Comparison of ENCODE assay signal across 8 cellular contexts in genomic region chr2:197777823-197778407, GRCh38. TPM values are rescaled to one million over a fixed set of nuclear protein-coding genes. Genes with fewer than 3 reads are reported as not detected.
A peak's percentile ranks its signal among the peaks of the same experiment; 100 is the strongest.
DNase-seq lines count a peak whose midpoint lies in the region; ATAC-seq and TF ChIP-seq lines count a peak whose summit lies in the region.

No MANE protein-coding gene starts in this region.

- H3K4me1 Mint-ChIP-seq in T-helper 17 cell: peaks cover 6% of the 10 kb centered on the region

- in situ Hi-C loops in brain microvascular endothelial cell (cut with HindIII; ENCODE audit: low pct_ligation_motif_present, low sequenced_read_pairs): no loop called here

- H3K27me3 Mint-ChIP-seq in T-helper 17 cell: peaks cover 6% of the 10 kb centered on the region

- no peaks in the 10 kb centered on the region for H3K4me1 ChIP-seq in lower lobe of right lung

- H3K27ac Mint-ChIP-seq in T-helper 17 cell: no peak overlapping the region

- H3K27me3 ChIP-seq in brain microvascular endothelial cell (replicated peaks) (no peaks in the 10 kb centered on the region), lower lobe of right lung (ENCODE audit: low read depth) (no peaks in the 10 kb centered on the region)

- no peaks in the 10 kb centered on the region for H3K36me3 ChIP-seq in brain microvascular endothelial cell (replicated peaks)
- no peaks in the 10 kb centered on the region for H3K36me3 ChIP-seq in lower lobe of right lung

- TF ChIP-seq CTCF in brain microvascular endothelial cell (IDR thresholded peaks at IDR 0.05; ENCODE audit: low read depth, low read length, missing control alignments) (peak; percentile 47), lower lobe of right lung (IDR thresholded peaks at IDR 0.05) (peak; percentile 72)

- no peaks in the 10 kb centered on the region for H3K9me3 ChIP-seq in lower lobe of right lung
- H3K9me3 ChIP-seq in T-helper 17 cell (ENCODE audit: control insufficient read depth, low read length, poor library complexity, severe bottlenecking): no peaks in the 10 kb centered on the region

- H3K36me3 Mint-ChIP-seq in T-helper 17 cell (ENCODE audit: low read depth): peaks cover 2% of the 10 kb centered on the region

- ATAC-seq in lower lobe of right lung: no peak
- ATAC-seq in HG03097 (IDR thresholded peaks at IDR 0.05; ENCODE audit: low FRiP score, unreplicated experiment): no peak
- ATAC-seq in HG03139 (IDR thresholded peaks at IDR 0.05; ENCODE audit: unreplicated experiment): no peak
- no peak for ATAC-seq in T-helper 17 cell

- DNase-seq in stimulated activated CD4-positive, alpha-beta T cell treated with anti-CD3 and anti-CD28 coated beads, Interleukin-4, amount 100 ng/mL, for 24 hours: peak; percentile 29
- no peak for DNase-seq in stimulated activated CD4-positive, alpha-beta T cell treated with anti-CD3 and anti-CD28 coated beads, Interleukin-4, amount 100 ng/mL, for 1 hour
- DNase-seq in NAMALWA (ENCODE audit: low spot score) (peak; percentile 63), brain microvascular endothelial cell (no peak), lower lobe of right lung (no peak), T-helper 17 cell (no peak)

- H3K4me3 Mint-ChIP-seq in T-helper 17 cell: no peak overlapping the region

- intact Hi-C loops in lower lobe of right lung (cut with DNase I): loop anchor here (10.0 kb wide), 1 partner anchor 273 kb away; the partner anchor contains the start of gene HSPE1

- H3K27ac ChIP-seq in brain microvascular endothelial cell: no peak overlapping the region
- no peak overlapping the region for H3K27ac ChIP-seq in lower lobe of right lung

- no peak overlapping the region for H3K4me3 ChIP-seq in brain microvascular endothelial cell (ENCODE audit: low read depth, low read length)
- no peak overlapping the region for H3K4me3 ChIP-seq in lower lobe of right lung

RNA-seq across cellular contexts. Expression of gene BOLL, which starts 7.2 kb away (rescaled TPM):
- total RNA-seq in lower lobe of right lung: not detected
- total RNA-seq in T-helper 17 cell: not detected

RNA-seq across cellular contexts. Expression of gene PLCL1, which starts 26.5 kb away (rescaled TPM):
- total RNA-seq in lower lobe of right lung (6.3 TPM), T-helper 17 cell (10 to 100 TPM; 24.9 to 27.2 TPM)

Comparison
In these comparisons a context has a peak if more than half of its experiments do, and no peak if none do; other contexts are left out.
1. DNase-seq: peak in stimulated activated CD4-positive, alpha-beta T cell treated with anti-CD3 and anti-CD28 coated beads, Interleukin-4, amount 100 ng/mL, for 24 hours (single experiment) and NAMALWA (single experiment); none in stimulated activated CD4-positive, alpha-beta T cell treated with anti-CD3 and anti-CD28 coated beads, Interleukin-4, amount 100 ng/mL, for 1 hour (single experiment), brain microvascular endothelial cell (single experiment), lower lobe of right lung (single experiment) and T-helper 17 cell (0 of 3).